ENCODE assay signal across 8 cellular contexts in the genomic region with DNA sequence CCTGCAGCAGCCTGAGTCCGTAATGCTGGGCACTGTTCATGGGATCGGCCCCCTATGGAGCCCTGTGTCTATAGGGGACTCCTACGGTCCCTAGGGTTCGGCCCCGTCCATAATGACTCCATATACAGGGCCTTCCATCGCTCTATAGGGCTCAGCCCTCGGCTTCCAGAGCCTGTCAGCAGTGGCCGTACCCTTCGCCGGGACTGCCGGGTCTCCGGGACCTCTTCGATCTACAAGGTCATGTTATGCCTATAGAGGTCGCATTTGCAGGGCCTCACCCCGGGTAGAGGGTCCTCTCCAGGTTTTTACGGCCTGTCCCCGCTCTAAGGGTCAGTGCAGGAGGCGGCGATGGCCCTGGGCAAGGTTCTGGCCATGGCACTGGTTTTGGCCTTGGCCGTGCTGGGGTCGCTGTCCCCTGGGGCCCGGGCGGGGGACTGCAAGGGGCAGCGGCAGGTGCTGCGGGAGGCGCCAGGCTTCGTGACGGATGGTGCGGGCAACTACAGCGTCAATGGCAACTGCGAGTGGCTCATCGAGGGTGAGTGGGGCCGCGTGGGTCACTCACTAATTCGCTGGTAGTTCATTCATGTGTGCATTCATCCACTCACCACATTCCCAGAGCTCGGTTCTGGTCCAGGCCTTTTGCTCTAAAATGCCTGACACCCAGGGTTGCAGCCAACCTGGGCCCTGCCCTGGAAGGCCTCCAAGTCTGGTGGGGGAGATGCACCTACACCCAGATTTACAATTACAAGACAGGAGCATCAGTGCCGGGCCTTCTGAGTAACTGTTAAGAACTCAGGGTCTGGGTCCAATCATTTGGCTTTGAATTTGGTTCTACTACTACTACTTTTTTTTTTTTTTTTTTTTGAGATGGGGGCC. TPM values are rescaled to one million over a fixed set of nuclear protein-coding genes. Genes with fewer than 3 reads are reported as not detected.
A peak's percentile ranks its signal among the peaks of the same experiment; 100 is the strongest.
DNase-seq lines count a peak whose midpoint lies in the region; ATAC-seq, FAIRE-seq and TF ChIP-seq lines count a peak whose summit lies in the region.

No MANE protein-coding gene starts in this region.

- TSS peak; percentile 88 for BruUV-seq in GM12878 (replicated peaks; lab: Mats Ljungman, UMichigan)

- H3K4me1 ChIP-seq in OCI-LY1 (ENCODE audit: insufficient read depth, low read length, severe bottlenecking) (peaks cover 30% of the 10 kb centered on the region), GM12878 (ENCODE audit: control insufficient read depth, insufficient read depth, low read length) (peaks cover 7% of the 10 kb centered on the region)

- TF ChIP-seq POLR2A in GM12878 (IDR thresholded peaks at IDR 0.05; ENCODE audit: low read depth, low read length): no peak

- H4K20me1 ChIP-seq in OCI-LY1 (ENCODE audit: insufficient read depth, low read length) (no peaks in the 10 kb centered on the region), GM12878 (ENCODE audit: control insufficient read depth, insufficient read depth) (no peaks in the 10 kb centered on the region)

- DNase-seq in GM12878 (ENCODE audit: low read depth, low spot score): no peak
- DNase-seq in immature natural killer cell: peak in 2 of 3 donors; percentile 21 to 22
- peak; percentile 37 for DNase-seq in stimulated activated naive CD8-positive, alpha-beta T cell treated with anti-CD3 and anti-CD28 coated beads, Interleukin-15, Interleukin-2, amounts not matched to agents 100 U/mL and 50 U/mL, for 24 hours
- DNase-seq in pons (ENCODE audit: low spot score): no peak
- no peak for DNase-seq in NCI-H1105 (lab: John Stamatoyannopoulos, UW)

- no peak for TF ChIP-seq EP300 in GM12878 (IDR thresholded peaks at IDR 0.05; ENCODE audit: borderline replicate concordance in 1 of 2, control insufficient read depth in 1 of 2, low read depth in 2 of 2, low read length in 2 of 2)

- no peak overlapping the region for H3K27ac ChIP-seq in OCI-LY1 (ENCODE audit: low read depth, low read length, poor library complexity, severe bottlenecking)
- peak overlapping the region; percentile 57 for H3K27ac ChIP-seq in GM12878 (ENCODE audit: control insufficient read depth, insufficient read depth)

- CTCF ChIA-PET in GM12878 (lab: Yijun Ruan, JAX): interaction anchor here (1.3 to 2.9 kb wide), 2 partner anchors 15 to 75 kb away, joined by 3 to 11 read pairs; no protein-coding TSS in a partner anchor

- intact Hi-C loops in GM12878 (cut with micrococcal nuclease; ENCODE audit: unreplicated experiment): loop anchor here (1.0 to 10.0 kb wide), 4 partner anchors 71 to 221 kb away; no protein-coding TSS in a partner anchor

- TF ChIP-seq CTCF in OCI-LY1 (IDR thresholded peaks at IDR 0.05; ENCODE audit: low read length) (peak; percentile 48), GM12878 (IDR thresholded peaks at IDR 0.05 in 2 of 3, conservative IDR thresholded peaks at IDR 0.05 in 1 of 3; ENCODE audit: control insufficient read depth in 2 of 3, extremely low read depth in 1 of 3, insufficient read depth in 1 of 3, low read depth in 3 of 3, low read length in 3 of 3) (peak; percentile 10 to 31 (median 30); a peak in 5 of 6 replicates)

- no peaks in the 10 kb centered on the region for H3K36me3 ChIP-seq in OCI-LY1 (ENCODE audit: insufficient read depth, low read length)
- H3K36me3 ChIP-seq in GM12878 (ENCODE audit: control insufficient read depth in 2 of 2, insufficient read depth in 2 of 2, low read length in 1 of 2): no peaks in the 10 kb centered on the region

- H3K36me3 Mint-ChIP-seq in immature natural killer cell: peaks cover 3 to 5% (median 4%) of the 10 kb centered on the region in 3 donors

- in situ Hi-C loops in GM12878 (cut with MboI): no loop called here

- H3K9me3 Mint-ChIP-seq in immature natural killer cell: no peaks in the 10 kb centered on the region

- H3F3A ChIP-seq in OCI-LY1 (ENCODE audit: insufficient read depth, low read length): no peaks in the 10 kb centered on the region

- H3K4me3 ChIP-seq in OCI-LY1 (ENCODE audit: low read depth, low read length, poor library complexity, severe bottlenecking) (peak overlapping the region; percentile 83), GM12878 (peak overlapping the region; percentile 93)

- H3K4me3 Mint-ChIP-seq in immature natural killer cell: peak overlapping the region; percentile 85 to 93 (median 91)

- POLR2A ChIA-PET in GM12878 (lab: Charles Lee): interaction anchor here (0.7 to 1.0 kb wide), 2 partner anchors 250 to 314 kb away, joined by 3 read pairs; a partner anchor contains a TSS

- RAD21 ChIA-PET in GM12878 (lab: Charles Lee; ENCODE audit: unreplicated experiment): interaction anchor here (0.7 kb wide), 1 partner anchor 75 kb away, joined by 3 read pairs; no protein-coding TSS in a partner anchor

- no peak for TF ChIP-seq RAD21 in GM12878 (IDR thresholded peaks at IDR 0.05; ENCODE audit: insufficient read depth, low read depth, low read length)

- no peaks in the 10 kb centered on the region for H3K79me2 ChIP-seq in OCI-LY1 (ENCODE audit: insufficient read depth, low read length)
- peaks cover 13% of the 10 kb centered on the region for H3K79me2 ChIP-seq in GM12878 (ENCODE audit: control insufficient read depth, insufficient read depth, low read length)

- SMC1A ChIA-PET in GM12878 (lab: Charles Lee; ENCODE audit: uncharacterized antibody, unreplicated experiment): no interaction called here

- H3K4me1 Mint-ChIP-seq in immature natural killer cell: peaks cover 25 to 28% of the 10 kb centered on the region in 2 donors

- H3K27me3 ChIP-seq in OCI-LY1 (ENCODE audit: insufficient read depth, low read length) (no peaks in the 10 kb centered on the region), GM12878 (replicated peaks in 1 of 2; ENCODE audit: control insufficient read depth in 2 of 2, insufficient read depth in 2 of 2, low read length in 1 of 2) (peaks cover 3 to 4% of the 10 kb centered on the region in 2 experiments; a peak in 2 of 4 replicates)

- peak; percentile 62 for FAIRE-seq in GM12878 (lab: Jason Lieb, UNC)

- no peaks in the 10 kb centered on the region for H3K9me2 ChIP-seq in OCI-LY1 (ENCODE audit: low read depth, low read length)

- ATAC-seq in GM18498 (IDR thresholded peaks at IDR 0.05; ENCODE audit: unreplicated experiment) (peak; percentile 22), HG02588 (IDR thresholded peaks at IDR 0.05; ENCODE audit: unreplicated experiment) (peak; percentile 15), GM12878 (peak; percentile 43)
- peak; percentile 2 for ATAC-seq in stimulated activated naive CD8-positive, alpha-beta T cell treated with anti-CD3 and anti-CD28 coated beads, Interleukin-15, Interleukin-2, amounts not matched to agents 100 U/mL and 50 U/mL, for 24 hours

- H2AFZ ChIP-seq in OCI-LY1 (ENCODE audit: low read length) (no peak overlapping the region), GM12878 (ENCODE audit: control insufficient read depth, low read depth, low read length) (peak overlapping the region; percentile 95)

- H3K27me3 Mint-ChIP-seq in immature natural killer cell (ENCODE audit: low read depth in 3 of 3): peaks cover 7 to 9% (median 7%) of the 10 kb centered on the region in 3 donors

- WGBS in GM12878 (ENCODE audit: insufficient coverage, insufficient replicate concordance, low lambda C conversion rate, missing lambda C conversion rate): 5% methylated on average over 37 of the region's 37 CpGs

- H3K9me3 ChIP-seq in OCI-LY1 (ENCODE audit: low read length): no peaks in the 10 kb centered on the region
- no peaks in the 10 kb centered on the region for H3K9me3 ChIP-seq in GM12878 (replicated peaks; ENCODE audit: control insufficient read depth, insufficient read depth, low read length)

- H3K4me2 ChIP-seq in OCI-LY1 (ENCODE audit: low read length): peak overlapping the region; percentile 88
- H3K4me2 ChIP-seq in GM12878 (ENCODE audit: control insufficient read depth, insufficient read depth): peak overlapping the region; percentile 91

- peak overlapping the region; percentile 34 to 87 (median 66) for H3K27ac Mint-ChIP-seq in immature natural killer cell

- peak overlapping the region; percentile 83 for H3K9ac ChIP-seq in OCI-LY1 (ENCODE audit: low read length)
- H3K9ac ChIP-seq in GM12878 (ENCODE audit: control insufficient read depth, insufficient read depth, low read length): peak overlapping the region; percentile 92

RNA-seq across cellular contexts. Expression of a gene that starts 0.7 kb away (rescaled TPM):
- total RNA-seq in GM12878 (2013; cell fraction: nucleolus; rRNA removed): 13.9 and 21.2 TPM in 2 replicates
- total RNA-seq in GM12878 (2014; rRNA removed): 3.3 and 4.5 TPM in 2 replicates
- 2.2 and 2.8 TPM in 2 replicates for total RNA-seq in GM12878 (2014; rRNA removed; fragmentation: Illumina TruSeq; extraction: Trizol)
- total RNA-seq in GM12878 (2021): 12.0 and 12.8 TPM in 2 replicates
- polyA plus RNA-seq in GM12878 (2011; ENCODE audit: low read depth): 2.9 TPM
- polyA plus RNA-seq in GM12878 (2011; rRNA removed): 1.5 and 2.0 TPM in 2 replicates
- 2.9 and 3.8 TPM in 2 replicates for polyA plus RNA-seq in GM12878 (2011; cell fraction: cytosol; rRNA removed)
- 11.7 and 15.6 TPM in 2 replicates for polyA plus RNA-seq in GM12878 (2011; cell fraction: nucleus; rRNA removed)
- 5.6 and 6.5 TPM in 2 replicates for polyA plus RNA-seq in GM12878 (2012)
- polyA plus RNA-seq in GM12878 (2014; fragmentation: Illumina TruSeq; extraction: Trizol): 3.3 and 4.3 TPM in 2 replicates
- under 1 TPM; 0.43 to 0.75 TPM for polyA plus RNA-seq in GM12878 (2014; fragmentation: Nextera tagmentation; extraction: Ambion mirVana)
- polyA plus RNA-seq in GM12878 (2014; rRNA removed): 6.9 and 9.0 TPM in 2 replicates
- polyA plus RNA-seq in GM12878 (2016; fragmentation: Nextera tagmentation; extraction: Ambion mirVana): 1 to 10 TPM; 2.3 to 2.6 TPM
- polyA minus RNA-seq in GM12878 (2011; rRNA and poly(A)+ RNA removed): 2.5 and 6.0 TPM in 2 replicates
- polyA minus RNA-seq in GM12878 (2011; cell fraction: cytosol; rRNA and poly(A)+ RNA removed): 4.7 and 6.0 TPM in 2 replicates
- polyA minus RNA-seq in GM12878 (2011; cell fraction: nucleus; rRNA and poly(A)+ RNA removed): 7.4 and 10.6 TPM in 2 replicates
- polyA plus RNA-seq in immature natural killer cell: under 1 TPM in 2 of 3 donors, not detected in 1; 0.12 to 0.56 TPM

RNA-seq across cellular contexts. Expression of a gene that starts 13.0 kb away (rescaled TPM):
- total RNA-seq in GM12878 (2013; cell fraction: nucleolus; rRNA removed): 0.84 and 0.93 TPM in 2 replicates
- 0.11 TPM in 1 of 2 replicates, not detected in the other for total RNA-seq in GM12878 (2014; rRNA removed)
- total RNA-seq in GM12878 (2014; rRNA removed; fragmentation: Illumina TruSeq; extraction: Trizol): 0.04 and 0.09 TPM in 2 replicates
- 0.48 and 0.97 TPM in 2 replicates for total RNA-seq in GM12878 (2021)
- polyA plus RNA-seq in GM12878 (2011; ENCODE audit: low read depth): 0.55 TPM
- polyA plus RNA-seq in GM12878 (2011; rRNA removed): 0.09 and 0.45 TPM in 2 replicates
- polyA plus RNA-seq in GM12878 (2011; cell fraction: cytosol; rRNA removed): 0.21 and 0.53 TPM in 2 replicates
- polyA plus RNA-seq in GM12878 (2011; cell fraction: nucleus; rRNA removed): 3.6 and 4.1 TPM in 2 replicates
- 1.2 and 2.1 TPM in 2 replicates for polyA plus RNA-seq in GM12878 (2012)
- 0.09 and 0.14 TPM in 2 replicates for polyA plus RNA-seq in GM12878 (2014; fragmentation: Illumina TruSeq; extraction: Trizol)
- polyA plus RNA-seq in GM12878 (2014; fragmentation: Nextera tagmentation; extraction: Ambion mirVana): not detected
- 0.20 and 1.0 TPM in 2 replicates for polyA plus RNA-seq in GM12878 (2014; rRNA removed)
- not detected for polyA plus RNA-seq in GM12878 (2016; fragmentation: Nextera tagmentation; extraction: Ambion mirVana)
- 0.26 and 3.4 TPM in 2 replicates for polyA minus RNA-seq in GM12878 (2011; rRNA and poly(A)+ RNA removed)
- polyA minus RNA-seq in GM12878 (2011; cell fraction: cytosol; rRNA and poly(A)+ RNA removed): not detected in 2 replicates
- polyA minus RNA-seq in GM12878 (2011; cell fraction: nucleus; rRNA and poly(A)+ RNA removed): 1.9 and 2.6 TPM in 2 replicates
- not detected for polyA plus RNA-seq in immature natural killer cell

RNA-seq across cellular contexts. Expression of a gene that starts 23.7 kb away (rescaled TPM):
- total RNA-seq in GM12878 (2013; cell fraction: nucleolus; rRNA removed): 5.1 and 6.4 TPM in 2 replicates
- total RNA-seq in GM12878 (2014; rRNA removed) (57.7 and 78.6 TPM in 2 replicates), GM12878 (2014; rRNA removed; fragmentation: Illumina TruSeq; extraction: Trizol) (32.0 and 41.3 TPM in 2 replicates), GM12878 (2021) (68.8 and 72.9 TPM in 2 replicates)
- 20.5 TPM for polyA plus RNA-seq in GM12878 (2011; ENCODE audit: low read depth)
- polyA plus RNA-seq in GM12878 (2011; rRNA removed) (8.8 and 30.5 TPM in 2 replicates), GM12878 (2014; fragmentation: Illumina TruSeq; extraction: Trizol) (15.2 and 46.6 TPM in 2 replicates), GM12878 (2014; fragmentation: Nextera tagmentation; extraction: Ambion mirVana) (10 to 100 TPM in 1 of 2 experiments, 1 to 10 TPM in 1; 6.2 to 23.1 TPM), GM12878 (2014; rRNA removed) (56.1 and 66.2 TPM in 2 replicates), GM12878 (2016; fragmentation: Nextera tagmentation; extraction: Ambion mirVana) (10 to 100 TPM; 77.7 to 79.6 TPM), immature natural killer cell (10 to 100 TPM; 17.4 to 27.3 (median 26.0) TPM)
- 57.1 and 73.1 TPM in 2 replicates for polyA plus RNA-seq in GM12878 (2011; cell fraction: cytosol; rRNA removed)
- polyA plus RNA-seq in GM12878 (2011; cell fraction: nucleus; rRNA removed): 43.1 and 44.9 TPM in 2 replicates
- polyA plus RNA-seq in GM12878 (2012): 29.8 and 33.2 TPM in 2 replicates
- polyA minus RNA-seq in GM12878 (2011; rRNA and poly(A)+ RNA removed): 18.4 and 30.6 TPM in 2 replicates
- polyA minus RNA-seq in GM12878 (2011; cell fraction: cytosol; rRNA and poly(A)+ RNA removed): 14.2 and 19.0 TPM in 2 replicates
- 8.0 and 13.3 TPM in 2 replicates for polyA minus RNA-seq in GM12878 (2011; cell fraction: nucleus; rRNA and poly(A)+ RNA removed)

RNA-seq across cellular contexts. Expression of a gene that starts 24.2 kb away (rescaled TPM):
- 0.19 TPM in 1 of 2 replicates, not detected in the other for total RNA-seq in GM12878 (2013; cell fraction: nucleolus; rRNA removed)
- total RNA-seq in GM12878 (2014; rRNA removed): 0.73 and 0.82 TPM in 2 replicates
- total RNA-seq in GM12878 (2014; rRNA removed; fragmentation: Illumina TruSeq; extraction: Trizol): 0.18 and 0.31 TPM in 2 replicates
- 0.80 and 1.4 TPM in 2 replicates for total RNA-seq in GM12878 (2021)
- polyA plus RNA-seq in GM12878 (2011; ENCODE audit: low read depth): 0.29 TPM
- 0.15 TPM in 1 of 2 replicates, not detected in the other for polyA plus RNA-seq in GM12878 (2011; rRNA removed)
- polyA plus RNA-seq in GM12878 (2011; cell fraction: cytosol; rRNA removed): 0.50 and 0.55 TPM in 2 replicates
- 0.38 and 0.43 TPM in 2 replicates for polyA plus RNA-seq in GM12878 (2011; cell fraction: nucleus; rRNA removed)
- 0.38 and 0.49 TPM in 2 replicates for polyA plus RNA-seq in GM12878 (2012)
- 0.11 and 0.43 TPM in 2 replicates for polyA plus RNA-seq in GM12878 (2014; fragmentation: Illumina TruSeq; extraction: Trizol)
- under 1 TPM in 1 of 2 experiments, not detected in 1; 0.09 TPM for polyA plus RNA-seq in GM12878 (2014; fragmentation: Nextera tagmentation; extraction: Ambion mirVana)
- polyA plus RNA-seq in GM12878 (2014; rRNA removed): 0.81 and 1.7 TPM in 2 replicates
- 1 to 10 TPM; 1.1 to 1.7 TPM for polyA plus RNA-seq in GM12878 (2016; fragmentation: Nextera tagmentation; extraction: Ambion mirVana)
- polyA minus RNA-seq in GM12878 (2011; rRNA and poly(A)+ RNA removed): 0.21 and 0.37 TPM in 2 replicates
- not detected in 2 replicates for polyA minus RNA-seq in GM12878 (2011; cell fraction: cytosol; rRNA and poly(A)+ RNA removed)
- not detected in 2 replicates for polyA minus RNA-seq in GM12878 (2011; cell fraction: nucleus; rRNA and poly(A)+ RNA removed)
- under 1 TPM in 1 of 3 donors, not detected in 2; 0.16 TPM for polyA plus RNA-seq in immature natural killer cell

RNA-seq across cellular contexts. Expression of a gene that starts 57.1 kb away (rescaled TPM):
- total RNA-seq in GM12878 (2013; cell fraction: nucleolus; rRNA removed): 33.3 and 49.5 TPM in 2 replicates
- total RNA-seq in GM12878 (2014; rRNA removed) (8.0 and 9.5 TPM in 2 replicates), GM12878 (2014; rRNA removed; fragmentation: Illumina TruSeq; extraction: Trizol) (4.3 and 6.5 TPM in 2 replicates), GM12878 (2021) (47.3 and 50.6 TPM in 2 replicates)
- 9.5 TPM for polyA plus RNA-seq in GM12878 (2011; ENCODE audit: low read depth)
- polyA plus RNA-seq in GM12878 (2011; rRNA removed) (2.4 and 3.8 TPM in 2 replicates), GM12878 (2014; fragmentation: Illumina TruSeq; extraction: Trizol) (1.7 and 7.4 TPM in 2 replicates), GM12878 (2014; fragmentation: Nextera tagmentation; extraction: Ambion mirVana) (under 1 TPM; 0.18 to 0.24 TPM), GM12878 (2014; rRNA removed) (24.0 and 27.7 TPM in 2 replicates), GM12878 (2016; fragmentation: Nextera tagmentation; extraction: Ambion mirVana) (1 to 10 TPM; 6.9 to 8.1 TPM), immature natural killer cell (1 to 10 TPM in 1 of 3 donors, under 1 TPM in 1, not detected in 1; 0.52 to 2.9 TPM)
- 6.7 and 9.9 TPM in 2 replicates for polyA plus RNA-seq in GM12878 (2011; cell fraction: cytosol; rRNA removed)
- polyA plus RNA-seq in GM12878 (2011; cell fraction: nucleus; rRNA removed): 76.7 and 94.7 TPM in 2 replicates
- polyA plus RNA-seq in GM12878 (2012): 29.1 and 30.8 TPM in 2 replicates
- 2.1 and 9.8 TPM in 2 replicates for polyA minus RNA-seq in GM12878 (2011; rRNA and poly(A)+ RNA removed)
- polyA minus RNA-seq in GM12878 (2011; cell fraction: cytosol; rRNA and poly(A)+ RNA removed): 10.2 and 11.2 TPM in 2 replicates
- 13.1 and 24.6 TPM in 2 replicates for polyA minus RNA-seq in GM12878 (2011; cell fraction: nucleus; rRNA and poly(A)+ RNA removed)

Comparison
In these comparisons a context has a peak if more than half of its experiments do, and no peak if none do; other contexts are left out.
1. DNase-seq: peak in immature natural killer cell (2 of 3) and stimulated activated naive CD8-positive, alpha-beta T cell treated with anti-CD3 and anti-CD28 coated beads, Interleukin-15, Interleukin-2, amounts not matched to agents 100 U/mL and 50 U/mL, for 24 hours (single experiment); none in GM12878 (single experiment), pons (single experiment) and NCI-H1105 (single experiment).
2. Peak in every context shown above with its lines, with median percentiles within 50 percentile points of each other: ATAC-seq.